13 cellular contexts compared by ENCODE assay signal in genomic region chr17:29557085-29557697, GRCh38. TPM values are rescaled to one million over a fixed set of nuclear protein-coding genes. Genes with fewer than 3 reads are reported as not detected.
DNase-seq lines count a peak whose midpoint lies in the region; ATAC-seq and TF ChIP-seq lines count a peak whose summit lies in the region.
"Had no signal": no experiment of that assay in that cellular context is flagged by ENCODE, and none has a peak within 500 bp of the region (broad histone marks: within the 10 kb centered on the region; RNA-seq: fewer than 3 reads in every experiment).

No MANE protein-coding gene starts in this region.

- H4K91ac ChIP-seq in trophoblast cell (ENCODE audit: low read depth, low read length): no peak overlapping the region

- TF ChIP-seq CTCF in RWPE1 (conservative IDR thresholded peaks at IDR 0.05; ENCODE audit: low read depth) (no peak), fibroblast of pulmonary artery (IDR thresholded peaks at IDR 0.05; ENCODE audit: low read length, missing control alignments) (no peak)

- H4K12ac ChIP-seq in trophoblast cell (ENCODE audit: low read depth, low read length): no peak overlapping the region

- CTCF ChIA-PET in activated CD8-positive, alpha-beta memory T cell treated with anti-CD3 and anti-CD28 coated beads, Interleukin-2, amount 10 ng/mL, durations not matched to agents 7 days and 5 days (lab: Charles Lee): interaction anchor here (0.8 to 3.1 kb wide), 8 partner anchors 8 to 376 kb away, joined by 3 to 11 read pairs (median 4); partner anchors contain the start of gene ABHD15
- CTCF ChIA-PET in RWPE1 (lab: Yijun Ruan, JAX): interaction anchor here (1.6 kb wide), 1 partner anchor 187 kb away, joined by 3 read pairs; no protein-coding TSS in a partner anchor

- no peak overlapping the region for H3K4ac ChIP-seq in trophoblast cell (ENCODE audit: low read depth, low read length)

- no peak overlapping the region for H3K4me3 ChIP-seq in fibroblast of pulmonary artery (replicated peaks; ENCODE audit: low read depth, low read length)
- H3K4me3 ChIP-seq in trophoblast cell (ENCODE audit: low read depth, low read length): no peak overlapping the region
- H3K4me3 ChIP-seq: upper lobe of left lung had no signal

- no peak overlapping the region for H3K23ac ChIP-seq in trophoblast cell (ENCODE audit: low read length)

- no peaks in the 10 kb centered on the region for H3K27me3 ChIP-seq in trophoblast cell (ENCODE audit: insufficient read depth, low read length)
- H3K27me3 ChIP-seq: upper lobe of left lung had no signal

- H4K8ac ChIP-seq in trophoblast cell (ENCODE audit: low read depth, low read length): no peak overlapping the region

- H3K9me3 Mint-ChIP-seq in activated CD8-positive, alpha-beta memory T cell treated with anti-CD3 and anti-CD28 coated beads, Interleukin-2, amount 10 ng/mL, durations not matched to agents 7 days and 5 days (ENCODE audit: low read depth): no peaks in the 10 kb centered on the region
- H3K9me3 Mint-ChIP-seq: brain had no signal

- H3K79me2 ChIP-seq in trophoblast cell (ENCODE audit: control insufficient read depth, insufficient read depth, low read length, poor library complexity): no peaks in the 10 kb centered on the region

- H3K36me3 Mint-ChIP-seq in activated CD8-positive, alpha-beta memory T cell treated with anti-CD3 and anti-CD28 coated beads, Interleukin-2, amount 10 ng/mL, durations not matched to agents 7 days and 5 days: peaks cover 10% of the 10 kb centered on the region

- H3K4me1 Mint-ChIP-seq in activated CD8-positive, alpha-beta memory T cell treated with anti-CD3 and anti-CD28 coated beads, Interleukin-2, amount 10 ng/mL, durations not matched to agents 7 days and 5 days: peaks cover 38% of the 10 kb centered on the region

- H2BK5ac ChIP-seq in trophoblast cell (ENCODE audit: low read depth, low read length, poor library complexity): no peak overlapping the region

- no peak overlapping the region for H3K18ac ChIP-seq in trophoblast cell (ENCODE audit: low read length)

- H3K4me1 ChIP-seq in trophoblast cell (ENCODE audit: control insufficient read depth in 1 of 2, insufficient read depth in 2 of 2, low read length in 2 of 2): no peaks in the 10 kb centered on the region

- POLR2A ChIA-PET in RWPE1 (lab: Yijun Ruan, JAX; ENCODE audit: low non-redundant PET): no interaction called here

- H3K36me3 ChIP-seq in trophoblast cell (ENCODE audit: control insufficient read depth in 1 of 2, insufficient read depth in 2 of 2, low read length in 2 of 2): no peaks in the 10 kb centered on the region

- H2BK12ac ChIP-seq in trophoblast cell (ENCODE audit: low read length): no peak overlapping the region

- no peaks in the 10 kb centered on the region for H3K79me1 ChIP-seq in trophoblast cell (ENCODE audit: low read length)

- no peaks in the 10 kb centered on the region for H3K9me3 ChIP-seq in trophoblast cell (ENCODE audit: insufficient read depth, low read depth, low read length)
- H3K9me3 ChIP-seq: upper lobe of left lung had no signal

- WGBS in trophoblast cell (ENCODE audit: extremely low coverage, insufficient coverage, insufficient read length): no CpG with 5 or more reads among the region's 1 CpG

- H2AK5ac ChIP-seq in trophoblast cell (ENCODE audit: low read length): no peak overlapping the region

- no peak overlapping the region for H3K4me2 ChIP-seq in trophoblast cell (ENCODE audit: low read length)

- H3K27ac ChIP-seq in RWPE1: no peak overlapping the region
- no peak overlapping the region for H3K27ac ChIP-seq in trophoblast cell (ENCODE audit: low read depth, low read length)
- H3K27ac ChIP-seq: upper lobe of left lung had no signal

- no peak overlapping the region for H2AFZ ChIP-seq in trophoblast cell (ENCODE audit: insufficient read depth, low read length, poor library complexity)

- no peak overlapping the region for H3K9ac ChIP-seq in trophoblast cell (ENCODE audit: low read length)

- peak overlapping the region; percentile 52 for H3K27ac Mint-ChIP-seq in activated CD8-positive, alpha-beta memory T cell treated with anti-CD3 and anti-CD28 coated beads, Interleukin-2, amount 10 ng/mL, durations not matched to agents 7 days and 5 days
- H3K27ac Mint-ChIP-seq: brain had no signal

- DNase-seq in activated CD8-positive, alpha-beta memory T cell treated with anti-CD3 and anti-CD28 coated beads, Interleukin-2, amount 10 ng/mL, durations not matched to agents 7 days and 5 days: no peak
- no peak for DNase-seq in activated CD8-positive, alpha-beta memory T cell treated with anti-CD3 and anti-CD28 coated beads for 24 hours
- DNase-seq in RWPE1 (ENCODE audit: low spot score): peak; percentile 13
- peak; percentile 42 for DNase-seq in fibroblast of pulmonary artery (ENCODE audit: low read depth)
- peak; percentile 52 to 66 for DNase-seq in trophoblast cell
- DNase-seq in NCI-H2171 treated with DMSO at 0.1 percent for 48 hours (lab: John Stamatoyannopoulos, UW): no peak
- DNase-seq in GDM1 (lab: John Stamatoyannopoulos, UW): no peak
- DNase-seq: ACHN, NCI-H345, RPMI8226, upper lobe of left lung had no signal

- peak; percentile 34 for ATAC-seq in activated CD8-positive, alpha-beta memory T cell treated with anti-CD3 and anti-CD28 coated beads, Interleukin-2, amount 10 ng/mL, durations not matched to agents 7 days and 5 days
- no peak for ATAC-seq in HG03469 (IDR thresholded peaks at IDR 0.05; ENCODE audit: unreplicated experiment)

- no peaks in the 10 kb centered on the region for H3K27me3 Mint-ChIP-seq in activated CD8-positive, alpha-beta memory T cell treated with anti-CD3 and anti-CD28 coated beads, Interleukin-2, amount 10 ng/mL, durations not matched to agents 7 days and 5 days
- H3K27me3 Mint-ChIP-seq: brain had no signal

- H2BK120ac ChIP-seq in trophoblast cell (ENCODE audit: insufficient read depth, low read length, poor library complexity): no peak overlapping the region

- H3K4me3 Mint-ChIP-seq in activated CD8-positive, alpha-beta memory T cell treated with anti-CD3 and anti-CD28 coated beads, Interleukin-2, amount 10 ng/mL, durations not matched to agents 7 days and 5 days: no peak overlapping the region
- H3K4me3 Mint-ChIP-seq: brain had no signal

- H3K14ac ChIP-seq in trophoblast cell (ENCODE audit: low read length): no peak overlapping the region

RNA-seq across cellular contexts. Expression of gene ABHD15, which starts 9.6 kb away (rescaled TPM):
- total RNA-seq in activated CD8-positive, alpha-beta memory T cell treated with anti-CD3 and anti-CD28 coated beads, Interleukin-2, amount 10 ng/mL, durations not matched to agents 7 days and 5 days: 10 to 100 TPM; 20.0 to 20.3 TPM
- 2.3 and 2.8 TPM in 2 replicates for polyA plus RNA-seq in trophoblast cell (2013)

RNA-seq across cellular contexts. Expression of gene TP53I13, which starts 11.3 kb away (rescaled TPM):
- 100 to 1,000 TPM in 1 of 2 experiments, 10 to 100 TPM in 1; 97.0 to 131 TPM for total RNA-seq in activated CD8-positive, alpha-beta memory T cell treated with anti-CD3 and anti-CD28 coated beads, Interleukin-2, amount 10 ng/mL, durations not matched to agents 7 days and 5 days
- 17.1 and 19.5 TPM in 2 replicates for polyA plus RNA-seq in trophoblast cell (2013)

RNA-seq across cellular contexts. Expression of gene GIT1, which starts 32.3 kb away (rescaled TPM):
- 10 to 100 TPM; 69.5 to 79.5 TPM for total RNA-seq in activated CD8-positive, alpha-beta memory T cell treated with anti-CD3 and anti-CD28 coated beads, Interleukin-2, amount 10 ng/mL, durations not matched to agents 7 days and 5 days
- polyA plus RNA-seq in trophoblast cell (2013): 33.6 and 35.0 TPM in 2 replicates

RNA-seq across cellular contexts. Expression of gene ANKRD13B, which starts 35.7 kb away (rescaled TPM):
- 10 to 100 TPM; 15.6 to 20.1 TPM for total RNA-seq in activated CD8-positive, alpha-beta memory T cell treated with anti-CD3 and anti-CD28 coated beads, Interleukin-2, amount 10 ng/mL, durations not matched to agents 7 days and 5 days
- polyA plus RNA-seq in trophoblast cell (2013): 1.6 and 1.9 TPM in 2 replicates

Comparison
In these comparisons a context has a peak if more than half of its experiments do, and no peak if none do; other contexts are left out.
1. DNase-seq: peak in RWPE1 (single experiment), fibroblast of pulmonary artery (single experiment) and trophoblast cell (2 of 2); none in activated CD8-positive, alpha-beta memory T cell treated with anti-CD3 and anti-CD28 coated beads, Interleukin-2, amount 10 ng/mL, durations not matched to agents 7 days and 5 days (single experiment), activated CD8-positive, alpha-beta memory T cell treated with anti-CD3 and anti-CD28 coated beads for 24 hours (single experiment), NCI-H2171 treated with DMSO at 0.1 percent for 48 hours (single experiment) and GDM1 (single experiment).